ENCODE assay signal across 8 cellular contexts in the genomic region with DNA sequence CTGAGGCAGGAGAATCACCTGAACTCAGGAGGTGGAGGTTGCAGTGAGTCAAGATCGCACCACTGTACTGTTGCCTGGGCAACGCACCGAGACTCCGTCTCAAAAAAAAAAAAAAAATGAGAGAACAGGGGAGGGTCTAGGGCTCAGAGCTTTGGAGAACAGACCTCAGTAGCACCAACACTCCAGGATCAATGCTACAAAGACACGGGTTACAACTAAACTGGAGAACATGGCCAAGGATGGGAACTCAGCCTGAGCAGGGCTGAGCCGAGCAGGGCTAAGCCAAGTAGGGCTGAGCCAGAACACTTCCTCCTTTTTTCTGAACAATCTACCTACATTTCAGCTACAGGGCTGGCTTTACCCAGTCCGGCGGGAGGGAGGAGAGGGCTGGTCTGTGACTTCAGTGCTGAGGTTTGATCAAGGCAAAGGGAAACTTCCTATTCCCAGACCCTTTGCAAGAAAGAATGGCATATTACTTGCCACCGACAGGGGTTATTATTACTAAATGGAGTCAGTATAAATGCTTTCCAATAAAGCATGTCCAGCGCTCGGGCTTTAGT. TPM values are rescaled to one million over a fixed set of nuclear protein-coding genes. Genes with fewer than 3 reads are reported as not detected.
DNase-seq lines count a peak whose midpoint lies in the region; ATAC-seq and TF ChIP-seq lines count a peak whose summit lies in the region.

No MANE protein-coding gene starts in this region.

- H3K27me3 ChIP-seq in KMS-11 (ENCODE audit: insufficient read depth, low read depth) = no peaks in the 10 kb centered on the region

- H3K79me2 ChIP-seq in KMS-11 (ENCODE audit: insufficient read depth, low read depth) = peaks cover 69% of the 10 kb centered on the region

- DNase-seq in GM03348 (ENCODE audit: low spot score) = peak; percentile 48
- peak; percentile 64 for DNase-seq in activated CD4-positive, alpha-beta T cell treated with anti-CD3 and anti-CD28 coated beads for 36 hours
- DNase-seq in epithelial cell of esophagus (ENCODE audit: low read depth) = no peak
- DNase-seq in neural crest cell (ENCODE audit: low read depth, low spot score) = no peak
- DNase-seq in hippocampal formation (lab: John Stamatoyannopoulos, UW) = no peak
- DNase-seq in NCI-H446 treated with DMSO at 0.1 percent for 48 hours (lab: John Stamatoyannopoulos, UW) = no peak

- no peaks in the 10 kb centered on the region for H3K36me3 ChIP-seq in KMS-11 (ENCODE audit: insufficient read depth)

- peak overlapping the region; percentile 99 for H3K4me2 ChIP-seq in KMS-11

- POLR2A ChIA-PET in activated CD4-positive, alpha-beta T cell treated with anti-CD3 and anti-CD28 coated beads for 36 hours (lab: Charles Lee) = no interaction called here

- H3K4me3 ChIP-seq in KMS-11 (IDR thresholded peaks at IDR 0.05; ENCODE audit: insufficient read depth, low read depth, low read length) = peak overlapping the region; percentile 47
- peak overlapping the region; percentile 58 for H3K4me3 ChIP-seq in epithelial cell of esophagus (ENCODE audit: low read length)

- TF ChIP-seq CTCF in KMS-11 (conservative IDR thresholded peaks at IDR 0.05; ENCODE audit: low read depth, low read length) = no peak; the same call in 1 of the 2 replicates
- no peak for TF ChIP-seq CTCF in epithelial cell of esophagus (IDR thresholded peaks at IDR 0.05; ENCODE audit: insufficient read depth, low read depth, low read length, missing control alignments)
- no peak for TF ChIP-seq CTCF in neural crest cell (conservative IDR thresholded peaks at IDR 0.05)

- H3K27ac Mint-ChIP-seq in activated CD4-positive, alpha-beta T cell treated with anti-CD3 and anti-CD28 coated beads for 36 hours = peak overlapping the region; percentile 98
- peak overlapping the region; percentile 92 for H3K27ac Mint-ChIP-seq in neural crest cell (ENCODE audit: unreplicated experiment)

- H3K27me3 Mint-ChIP-seq in activated CD4-positive, alpha-beta T cell treated with anti-CD3 and anti-CD28 coated beads for 36 hours = no peaks in the 10 kb centered on the region
- H3K27me3 Mint-ChIP-seq in neural crest cell (ENCODE audit: low read depth) = no peaks in the 10 kb centered on the region

- H3K27ac ChIP-seq in KMS-11 = peak overlapping the region; percentile 96

- H4K20me1 ChIP-seq in KMS-11 (ENCODE audit: insufficient read depth) = no peaks in the 10 kb centered on the region

- peak overlapping the region; percentile 0; the same call in 1 of the 2 replicates for H2AFZ ChIP-seq in KMS-11 (ENCODE audit: low read depth)

- peaks cover 23% of the 10 kb centered on the region for H3K36me3 Mint-ChIP-seq in activated CD4-positive, alpha-beta T cell treated with anti-CD3 and anti-CD28 coated beads for 36 hours (ENCODE audit: low read depth)
- no peaks in the 10 kb centered on the region for H3K36me3 Mint-ChIP-seq in neural crest cell (ENCODE audit: low read depth)

- peaks cover under 1% of the 10 kb centered on the region for H3K9me3 Mint-ChIP-seq in activated CD4-positive, alpha-beta T cell treated with anti-CD3 and anti-CD28 coated beads for 36 hours (ENCODE audit: low read depth)
- peaks cover 3% of the 10 kb centered on the region for H3K9me3 Mint-ChIP-seq in neural crest cell

- peak overlapping the region; percentile 82 for H3K9ac ChIP-seq in KMS-11

- ATAC-seq in GM21786 (IDR thresholded peaks at IDR 0.05; ENCODE audit: unreplicated experiment) = peak; percentile 30
- peak; percentile 11 for ATAC-seq in activated CD4-positive, alpha-beta T cell treated with anti-CD3 and anti-CD28 coated beads for 36 hours

- peak overlapping the region; percentile 79 for H3K4me3 Mint-ChIP-seq in activated CD4-positive, alpha-beta T cell treated with anti-CD3 and anti-CD28 coated beads for 36 hours
- peak overlapping the region; percentile 81 for H3K4me3 Mint-ChIP-seq in neural crest cell

- H3K4me1 ChIP-seq in KMS-11 (ENCODE audit: low read depth, poor library complexity, severe bottlenecking) = peaks cover 77% of the 10 kb centered on the region

- H3K4me1 Mint-ChIP-seq in activated CD4-positive, alpha-beta T cell treated with anti-CD3 and anti-CD28 coated beads for 36 hours = peaks cover 76% of the 10 kb centered on the region
- H3K4me1 Mint-ChIP-seq in neural crest cell = peaks cover 35% of the 10 kb centered on the region

- intact Hi-C loops in activated CD4-positive, alpha-beta T cell treated with anti-CD3 and anti-CD28 coated beads for 36 hours (cut with DNase I, micrococcal nuclease) = loop anchor here in 1 of 2 experiments (5.0 kb wide), 3 partner anchors 175 to 445 kb away; a partner anchor contains a TSS

- CTCF ChIA-PET in activated CD4-positive, alpha-beta T cell treated with anti-CD3 and anti-CD28 coated beads for 36 hours (lab: Charles Lee) = interaction anchor here (0.8 to 6.6 kb wide), 2 partner anchors 25 to 80 kb away, joined by 3 to 52 read pairs; no protein-coding TSS in a partner anchor

RNA-seq across cellular contexts. Expression of a gene that starts 2.9 kb away (rescaled TPM):
- total RNA-seq in activated CD4-positive, alpha-beta T cell treated with anti-CD3 and anti-CD28 coated beads for 36 hours = 10 to 100 TPM; 45.1 to 49.1 TPM
- total RNA-seq in neural crest cell = 1.9 and 2.5 TPM in 2 replicates

Comparison
In these comparisons a context has a peak if more than half of its experiments do, and no peak if none do; other contexts are left out.
1. DNase-seq: peak in GM03348 (single experiment) and activated CD4-positive, alpha-beta T cell treated with anti-CD3 and anti-CD28 coated beads for 36 hours (single experiment); none in epithelial cell of esophagus (single experiment), neural crest cell (single experiment), hippocampal formation (0 of 2) and NCI-H446 treated with DMSO at 0.1 percent for 48 hours (single experiment).
2. RNA of a gene that starts 2.9 kb away (total RNA-seq): 45.1 to 49.1 TPM in activated CD4-positive, alpha-beta T cell treated with anti-CD3 and anti-CD28 coated beads for 36 hours; 1.9 to 2.5 TPM in neural crest cell; every median in the first group is over 10 times any median in the second.